11 cellular contexts compared by ENCODE assay signal in genomic region chr3:58260261-58260731, GRCh38. TPM values are rescaled to one million over a fixed set of nuclear protein-coding genes. Genes with fewer than 3 reads are reported as not detected.
DNase-seq lines count a peak whose midpoint lies in the region; ATAC-seq, FAIRE-seq and TF ChIP-seq lines count a peak whose summit lies in the region.
"Had no signal": no experiment of that assay in that cellular context is flagged by ENCODE, and none has a peak within 500 bp of the region (broad histone marks: within the 10 kb centered on the region; RNA-seq: fewer than 3 reads in every experiment).

No MANE protein-coding gene starts in this region.

- H3K4me3 ChIP-seq in bronchial epithelial cell (ENCODE audit: low read depth, low read length) (no peak overlapping the region), lower leg skin (ENCODE audit: low read depth, poor library complexity, severe bottlenecking) (no peak overlapping the region)

- intact Hi-C loops in lower leg skin (cut with DNase I; ENCODE audit: low total_unique reads): no loop called here

- DNase-seq in GDM1 (lab: John Stamatoyannopoulos, UW) (peak; percentile 13), NOMO-1 treated with DMSO at 0.1 percent for 48 hours (lab: John Stamatoyannopoulos, UW; ENCODE audit: unreplicated experiment) (peak; percentile 74), bronchial epithelial cell (ENCODE audit: low read depth) (peak; percentile 35), non-pigmented ciliary epithelial cell (ENCODE audit: low read depth) (peak; percentile 63), lower leg skin (ENCODE audit: low spot score in 2 of 2) (no peak), mesenteric fat pad (ENCODE audit: low spot score) (no peak), epidermal melanocyte (ENCODE audit: insufficient read length, low spot score) (no peak)
- DNase-seq: activated CD4-positive, alpha-beta T cell treated with anti-CD3 and anti-CD28 coated beads for 1 hour; NCI-H1694 treated with DMSO at 0.1 percent for 48 hours had no signal

- no peak for TF ChIP-seq POLR2A in lower leg skin (IDR thresholded peaks at IDR 0.05)

- TF ChIP-seq CTCF in bronchial epithelial cell (IDR thresholded peaks at IDR 0.05; ENCODE audit: insufficient read depth, low read length, severe bottlenecking) (no peak), lower leg skin (IDR thresholded peaks at IDR 0.05) (no peak)

- WGBS in lower leg skin, 2 donors: 82 to 89% methylated on average over 6 of the region's 6 CpGs

- ATAC-seq in HG03442 (IDR thresholded peaks at IDR 0.05; ENCODE audit: unreplicated experiment): no peak

- no peak for FAIRE-seq in bronchial epithelial cell (lab: Jason Lieb, UNC)

- H3K36me3 ChIP-seq in bronchial epithelial cell (ENCODE audit: control insufficient read depth, insufficient read depth, low read length): peaks cover 1% of the 10 kb centered on the region

- no peaks in the 10 kb centered on the region for H3K27me3 ChIP-seq in bronchial epithelial cell (ENCODE audit: control insufficient read depth, insufficient read depth, low read length)

RNA-seq across cellular contexts. Expression of gene ABHD6, which starts 22.7 kb away (rescaled TPM):
- 7.1 and 11.6 TPM in 2 replicates for total RNA-seq in bronchial epithelial cell
- total RNA-seq in lower leg skin: 10 to 100 TPM; 36.5 to 69.7 (median 51.1) TPM
- total RNA-seq in mesenteric fat pad: 22.3 TPM

RNA-seq across cellular contexts. Expression of gene RPP14, which starts 45.7 kb away (rescaled TPM):
- 18.1 and 20.3 TPM in 2 replicates for total RNA-seq in bronchial epithelial cell
- 10 to 100 TPM in 1 of 4 donors, 1 to 10 TPM in 3; 8.2 to 16.7 (median 9.5) TPM for total RNA-seq in lower leg skin
- 16.1 TPM for total RNA-seq in mesenteric fat pad

RNA-seq across cellular contexts. Expression of gene HTD2, which starts 46.0 kb away (rescaled TPM):
- total RNA-seq in bronchial epithelial cell (7.6 and 10.3 TPM in 2 replicates), lower leg skin (10 to 100 TPM in 3 of 4 donors, 1 to 10 TPM in 1; 9.5 to 17.7 (median 12.7) TPM), mesenteric fat pad (7.6 TPM)

RNA-seq across cellular contexts. Expression of gene DNASE1L3, which starts 49.5 kb away (rescaled TPM):
- total RNA-seq in bronchial epithelial cell (2.3 TPM in 1 of 2 replicates, not detected in the other), lower leg skin (1 to 10 TPM in 3 of 4 donors, under 1 TPM in 1; 0.76 to 8.1 (median 3.1) TPM), mesenteric fat pad (5.1 TPM)
- total RNA-seq: osteocyte had no signal

Comparison
In these comparisons a context has a peak if more than half of its experiments do, and no peak if none do; other contexts are left out.
1. DNase-seq: peak in GDM1 (single experiment), NOMO-1 treated with DMSO at 0.1 percent for 48 hours (single experiment), bronchial epithelial cell (single experiment) and non-pigmented ciliary epithelial cell (single experiment); none in lower leg skin (0 of 2), mesenteric fat pad (single experiment) and epidermal melanocyte (single experiment).